In the genomic region with DNA sequence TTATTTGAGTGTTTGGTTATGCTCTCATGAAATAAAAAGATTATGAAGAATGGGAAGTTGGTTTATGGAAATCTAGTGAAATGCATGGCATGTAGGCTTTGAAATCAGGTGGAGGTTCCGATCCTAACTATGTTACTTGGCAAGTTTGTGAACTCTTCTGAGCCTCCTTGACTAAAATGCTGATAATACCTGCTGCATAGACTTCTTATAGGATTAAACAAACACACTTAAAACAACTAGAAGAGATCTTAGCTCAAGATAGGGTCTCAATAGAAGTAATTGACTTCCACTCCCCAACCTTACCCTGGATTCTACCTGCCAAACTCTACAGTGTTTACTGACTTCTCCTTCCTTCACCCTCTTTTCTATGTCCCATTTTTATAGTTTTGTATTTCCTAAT, we compare ENCODE assay signal across 26 cellular contexts. TPM values are rescaled to one million over a fixed set of nuclear protein-coding genes. Genes with fewer than 3 reads are reported as not detected.
"Had no signal": no experiment of that assay in that cellular context is flagged by ENCODE, and none has a peak within 500 bp of the region (broad histone marks: within the 10 kb centered on the region; RNA-seq: fewer than 3 reads in every experiment).

No MANE protein-coding gene starts in this region.

- H3K4me2 ChIP-seq: SK-N-SH had no signal

- H3K27ac ChIP-seq: SJCRH30 had no signal

- H3K9me3 ChIP-seq: adrenal gland, breast epithelium, SJCRH30, SK-N-SH had no signal

- H3K36me3 ChIP-seq: adrenal gland, breast epithelium, SJCRH30 had no signal

- ATAC-seq: activated CD4-positive, CD25-positive, alpha-beta regulatory T cell treated with anti-CD3 and anti-CD28 coated beads, Interleukin-2, amount 50 U/mL, for 24 hours; activated CD8-positive, alpha-beta T cell treated with anti-CD3 and anti-CD28 coated beads for 36 hours; activated T-cell treated with anti-CD3 and anti-CD28 coated beads, Interleukin-2, amount 50 U/mL, for 72 hours; Panc1 had no signal

- DNase-seq: activated CD4-positive, alpha-beta T cell treated with anti-CD3 and anti-CD28 coated beads for 4 hours; activated CD8-positive, alpha-beta memory T cell treated with anti-CD3 and anti-CD28 coated beads, Interleukin-2, amount 50 U/mL, for 4 hours; activated CD8-positive, alpha-beta T cell treated with anti-CD3 and anti-CD28 coated beads for 36 hours; activated gamma-delta T cell treated with Interleukin-2 at 50 U/mL for 16 hours; activated naive CD4-positive, alpha-beta T cell treated with anti-CD3 and anti-CD28 coated beads, Interleukin-2, amount 10 ng/mL, durations not matched to agents 7 days and 5 days; activated naive CD8-positive, alpha-beta T cell treated with anti-CD3 and anti-CD28 coated beads for 36 hours; activated T-cell treated with anti-CD3 and anti-CD28 coated beads, Interleukin-2, amount 50 U/mL, for 72 hours; adrenal gland; anterior cingulate cortex; caudate nucleus; NCI-H1092; NCI-H1417; NCI-H1930; NCI-H2171; NCI-H2227 treated with DMSO at 0.1 percent for 48 hours; NCI-H446 treated with DMSO at 0.1 percent for 48 hours; NCI-H524 treated with DMSO at 0.1 percent for 48 hours; NCI-H774; NK-92 treated with Interleukin-12 subunit alpha and Interleukin-12 subunit beta, amount 100 ng/mL, for 24 hours; RPMI8226; SJCRH30; SK-N-SH; T-helper 1 cell had no signal

- H3K4me3 ChIP-seq: adrenal gland, breast epithelium, SJCRH30 had no signal

- H3K4me1 ChIP-seq: breast epithelium, SJCRH30 had no signal

- H3K27me3 ChIP-seq: adrenal gland, breast epithelium, SJCRH30 had no signal

- H3K9ac ChIP-seq: SK-N-SH had no signal

RNA-seq across cellular contexts. Expression of a gene that starts 22.2 kb away (rescaled TPM):
- total RNA-seq: SJCRH30 had no signal
